8 cellular contexts compared by ENCODE assay signal in the genomic region with DNA sequence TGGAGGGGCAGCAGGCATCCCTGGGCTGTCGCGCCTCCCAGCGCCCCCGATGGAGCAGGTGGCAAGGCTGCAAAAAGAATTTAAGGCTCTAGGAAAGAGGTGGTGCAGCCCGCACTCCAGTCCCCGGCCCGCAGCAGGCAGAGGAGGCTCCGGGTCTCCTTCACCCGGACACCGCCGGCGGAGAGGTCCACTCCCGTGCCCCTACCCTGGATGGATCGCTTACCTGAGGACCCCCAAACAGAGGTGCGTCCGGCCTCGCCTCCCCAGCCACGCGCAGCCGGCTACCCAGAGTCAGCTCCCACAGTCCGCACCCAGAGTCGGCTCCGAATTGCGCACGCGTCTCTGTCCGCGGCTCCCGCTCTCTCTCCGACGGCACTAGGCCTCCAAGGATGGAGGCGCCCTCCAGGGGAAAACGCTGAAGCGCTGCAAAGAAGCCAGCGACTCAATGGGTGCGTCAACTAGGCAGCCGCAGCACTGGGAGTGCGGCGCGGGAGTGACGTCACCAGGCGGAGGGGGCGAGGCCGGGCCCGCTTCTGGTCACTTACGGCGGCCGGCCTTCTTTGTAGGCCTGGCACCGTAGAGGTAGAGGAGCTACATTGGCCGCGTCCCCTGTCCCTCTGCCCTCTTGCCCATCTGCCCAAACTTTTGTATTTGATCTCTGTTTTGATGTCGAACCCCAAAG. TPM values are rescaled to one million over a fixed set of nuclear protein-coding genes. Genes with fewer than 3 reads are reported as not detected.
DNase-seq lines count a peak whose midpoint lies in the region; ATAC-seq and TF ChIP-seq lines count a peak whose summit lies in the region.

A gene with protein sequence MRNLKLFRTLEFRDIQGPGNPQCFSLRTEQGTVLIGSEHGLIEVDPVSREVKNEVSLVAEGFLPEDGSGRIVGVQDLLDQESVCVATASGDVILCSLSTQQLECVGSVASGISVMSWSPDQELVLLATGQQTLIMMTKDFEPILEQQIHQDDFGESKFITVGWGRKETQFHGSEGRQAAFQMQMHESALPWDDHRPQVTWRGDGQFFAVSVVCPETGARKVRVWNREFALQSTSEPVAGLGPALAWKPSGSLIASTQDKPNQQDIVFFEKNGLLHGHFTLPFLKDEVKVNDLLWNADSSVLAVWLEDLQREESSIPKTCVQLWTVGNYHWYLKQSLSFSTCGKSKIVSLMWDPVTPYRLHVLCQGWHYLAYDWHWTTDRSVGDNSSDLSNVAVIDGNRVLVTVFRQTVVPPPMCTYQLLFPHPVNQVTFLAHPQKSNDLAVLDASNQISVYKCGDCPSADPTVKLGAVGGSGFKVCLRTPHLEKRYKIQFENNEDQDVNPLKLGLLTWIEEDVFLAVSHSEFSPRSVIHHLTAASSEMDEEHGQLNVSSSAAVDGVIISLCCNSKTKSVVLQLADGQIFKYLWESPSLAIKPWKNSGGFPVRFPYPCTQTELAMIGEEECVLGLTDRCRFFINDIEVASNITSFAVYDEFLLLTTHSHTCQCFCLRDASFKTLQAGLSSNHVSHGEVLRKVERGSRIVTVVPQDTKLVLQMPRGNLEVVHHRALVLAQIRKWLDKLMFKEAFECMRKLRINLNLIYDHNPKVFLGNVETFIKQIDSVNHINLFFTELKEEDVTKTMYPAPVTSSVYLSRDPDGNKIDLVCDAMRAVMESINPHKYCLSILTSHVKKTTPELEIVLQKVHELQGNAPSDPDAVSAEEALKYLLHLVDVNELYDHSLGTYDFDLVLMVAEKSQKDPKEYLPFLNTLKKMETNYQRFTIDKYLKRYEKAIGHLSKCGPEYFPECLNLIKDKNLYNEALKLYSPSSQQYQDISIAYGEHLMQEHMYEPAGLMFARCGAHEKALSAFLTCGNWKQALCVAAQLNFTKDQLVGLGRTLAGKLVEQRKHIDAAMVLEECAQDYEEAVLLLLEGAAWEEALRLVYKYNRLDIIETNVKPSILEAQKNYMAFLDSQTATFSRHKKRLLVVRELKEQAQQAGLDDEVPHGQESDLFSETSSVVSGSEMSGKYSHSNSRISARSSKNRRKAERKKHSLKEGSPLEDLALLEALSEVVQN (N-terminal part only) (minus strand): TSS at position 484 of the 682 bp plus-strand sequence. CDS start 2,978 bp downstream, outside the sequence.

- ATAC-seq in GM21390 (IDR thresholded peaks at IDR 0.05; ENCODE audit: unreplicated experiment) = peak; percentile 88

- peak within 1 kb of the TSS; percentile 99 for H3K4me3 ChIP-seq in HUES48 (ENCODE audit: low read depth, low read length)
- H3K4me3 ChIP-seq in NT2/D1 (ENCODE audit: insufficient read length, low read depth) = peak within 1 kb of the TSS; percentile 99

- H3K4me3 Mint-ChIP-seq in Calu3 (ENCODE audit: low read depth, unreplicated experiment) (peak within 1 kb of the TSS; percentile 96), endothelial cell (ENCODE audit: unreplicated experiment) (peak within 1 kb of the TSS; percentile 99)

- intact Hi-C loops in Calu3 (cut with micrococcal nuclease; ENCODE audit: unreplicated experiment) = no loop called here

- H3K27me3 Mint-ChIP-seq in Calu3 (ENCODE audit: unreplicated experiment) (no peaks in the 10 kb centered on the region), endothelial cell (ENCODE audit: unreplicated experiment) (no peaks in the 10 kb centered on the region)

- H3K27ac ChIP-seq in HUES48 (ENCODE audit: low read depth, low read length) = peak within 1 kb of the TSS; percentile 93

- peaks cover 7% of the 10 kb centered on the region; the same call in 1 of the 2 replicates for H3K4me1 ChIP-seq in HUES48 (ENCODE audit: control insufficient read depth, insufficient read depth, low read length)
- H3K4me1 ChIP-seq in NT2/D1 (ENCODE audit: insufficient read depth, insufficient read length) = peaks cover 2% of the 10 kb centered on the region

- TF ChIP-seq CTCF in Calu3 (IDR thresholded peaks at IDR 0.05; ENCODE audit: unreplicated experiment) (peak; percentile 15), endothelial cell (IDR thresholded peaks at IDR 0.05; ENCODE audit: unreplicated experiment) (no peak)

- H3K36me3 ChIP-seq in HUES48 (ENCODE audit: control insufficient read depth, insufficient read depth, low read length) (peaks cover 25% of the 10 kb centered on the region), NT2/D1 (ENCODE audit: insufficient read depth, insufficient read length, low read length) (peaks cover 38% of the 10 kb centered on the region)

- no peaks in the 10 kb centered on the region for H3K27me3 ChIP-seq in HUES48 (ENCODE audit: control insufficient read depth, insufficient read depth, low read length)
- H3K27me3 ChIP-seq in NT2/D1 (ENCODE audit: insufficient read depth, insufficient read length) = no peaks in the 10 kb centered on the region

- peaks cover 9% of the 10 kb centered on the region for H3K4me1 Mint-ChIP-seq in Calu3 (ENCODE audit: low read depth, unreplicated experiment)
- H3K4me1 Mint-ChIP-seq in endothelial cell (ENCODE audit: unreplicated experiment) = peaks cover 13% of the 10 kb centered on the region

- no peaks in the 10 kb centered on the region for H3K9me3 Mint-ChIP-seq in Calu3 (ENCODE audit: low read depth, unreplicated experiment)
- H3K9me3 Mint-ChIP-seq in endothelial cell (ENCODE audit: unreplicated experiment) = no peaks in the 10 kb centered on the region

- CTCF ChIA-PET in Calu3 (lab: Charles Lee) = no interaction called here

- peak; percentile 87 for DNase-seq in Calu3
- DNase-seq in NT2/D1 (ENCODE audit: low read depth, low spot score) = peak; percentile 92
- peak; percentile 88 for DNase-seq in activated CD8-positive, alpha-beta memory T cell treated with anti-CD3 and anti-CD28 coated beads, Interleukin-2, amount 50 U/mL, for 1 hour (ENCODE audit: extremely low read depth)
- peak; percentile 88 for DNase-seq in endothelial cell (ENCODE audit: low spot score)
- peak; percentile 93 for DNase-seq in midbrain (lab: John Stamatoyannopoulos, UW)
- DNase-seq in stimulated activated CD8-positive, alpha-beta memory T cell treated with anti-CD3 and anti-CD28 coated beads, Interleukin-2, amount 100 ng/mL, for 1 hour (ENCODE audit: low read depth in 2 of 2) = peak; percentile 84 to 86

- H3K27ac Mint-ChIP-seq in Calu3 (ENCODE audit: unreplicated experiment) = peak within 1 kb of the TSS; percentile 96
- peak within 1 kb of the TSS; percentile 90 for H3K27ac Mint-ChIP-seq in endothelial cell (ENCODE audit: unreplicated experiment)

- no peaks in the 10 kb centered on the region for H3K9me3 ChIP-seq in HUES48 (ENCODE audit: control insufficient read depth, insufficient read depth, low read length)
- H3K9me3 ChIP-seq in NT2/D1 (ENCODE audit: insufficient read depth, low read length) = no peaks in the 10 kb centered on the region

- no TSS peak for BruUV-seq in Calu3 (replicated peaks; lab: Mats Ljungman, UMichigan)

- H3K9ac ChIP-seq in HUES48 (ENCODE audit: low read depth, low read length) = peak within 1 kb of the TSS; percentile 74
- peak within 1 kb of the TSS; percentile 90 for H3K9ac ChIP-seq in NT2/D1 (ENCODE audit: insufficient read length, low read depth)

- H3K36me3 Mint-ChIP-seq in Calu3 (ENCODE audit: insufficient read depth, unreplicated experiment) (peaks cover 18% of the 10 kb centered on the region), endothelial cell (ENCODE audit: low read depth, unreplicated experiment) (no peaks in the 10 kb centered on the region)

RNA-seq across cellular contexts. Expression of the gene that starts here (rescaled TPM):
- total RNA-seq in Calu3 (2022) (12.8 and 17.9 TPM in 2 replicates), endothelial cell (ENCODE audit: unreplicated experiment) (23.2 TPM)

Comparison
In these comparisons a context has a peak if more than half of its experiments do, and no peak if none do; other contexts are left out.
1. Peak in every context shown above with its lines: DNase-seq, ATAC-seq, H3K4me3 ChIP-seq and H3K27ac ChIP-seq.